6 cellular contexts compared by ENCODE assay signal in genomic region chr7:19689130-19689529, GRCh38. TPM values are rescaled to one million over a fixed set of nuclear protein-coding genes. Genes with fewer than 3 reads are reported as not detected.
DNase-seq lines count a peak whose midpoint lies in the region; FAIRE-seq and TF ChIP-seq lines count a peak whose summit lies in the region.
"Not testable (repeated sequence)": the region's sequence is repeated elsewhere in the genome, so short reads cannot be mapped to it uniquely, and the experiment has no call there.

No MANE protein-coding gene starts in this region.

- not testable (repeated sequence) for H2AK5ac ChIP-seq in H9 (ENCODE audit: insufficient read length, low read length); H1 (ENCODE audit: low read depth, low read length)

- WGBS in H9 (ENCODE audit: extremely low coverage, insufficient read length, low lambda C conversion rate): no CpG with 5 or more reads among the region's 12 CpGs
- WGBS in H1 (ENCODE audit: extremely low coverage in 1 of 2, insufficient coverage in 1 of 2, insufficient read length in 1 of 2, insufficient replicate concordance in 2 of 2, low coverage in 1 of 2, low lambda C conversion rate in 2 of 2, missing lambda C conversion rate in 1 of 2), 2 experiments: 65% methylated on average over 12 of the region's 12 CpGs; no CpG with 5 or more reads in 1 of the 2 experiments

- peak overlapping the region; percentile 56 to 62; a peak in 3 of 5 replicates for H3K4me3 Mint-ChIP-seq in H9

- H3K27ac Mint-ChIP-seq in H9: peak overlapping the region in 2 of 3 experiments; percentile 76 to 88; a peak in 4 of 7 replicates

- not testable (repeated sequence) for H3K36me3 Mint-ChIP-seq in H9 (ENCODE audit: insufficient read depth in 1 of 3, low read depth in 3 of 3)

- not testable (repeated sequence) for H2BK15ac ChIP-seq in H9 (ENCODE audit: low read depth, low read length); H1 (ENCODE audit: low read length)

- not testable (repeated sequence) for FAIRE-seq in H1 (lab: Jason Lieb, UNC)

- H3K4me1 Mint-ChIP-seq in H9: peaks cover 10 to 11% of the 10 kb centered on the region in 2 experiments

- not testable (repeated sequence) for H2BK20ac ChIP-seq in H9 (ENCODE audit: low read depth, low read length, poor library complexity, severe bottlenecking); H1 (ENCODE audit: low read length)

- H3K4ac ChIP-seq in H9 (ENCODE audit: low read depth, low read length); H1 (replicated peaks; ENCODE audit: insufficient read length, low read depth, low read length): not testable (repeated sequence)

- H3K23me2 ChIP-seq in H9 (ENCODE audit: insufficient read length, low read depth, low read length, poor library complexity, severe bottlenecking); H1 (ENCODE audit: low read depth, low read length): not testable (repeated sequence)

- not testable (repeated sequence) for H3K9ac ChIP-seq in H9 (ENCODE audit: extremely low read depth, insufficient read length, low read length); H1 (replicated peaks in 1 of 4; ENCODE audit: extremely low read depth in 1 of 4, low read depth in 3 of 4, low read length in 3 of 4); iPS-18a (ENCODE audit: low read length)

- DNase-seq in DMS53 (lab: John Stamatoyannopoulos, UW) (peak; percentile 16), NCI-H2171 treated with DMSO at 0.1 percent for 48 hours (lab: John Stamatoyannopoulos, UW) (peak; percentile 18)
- not testable (repeated sequence) for DNase-seq in H9; PC-9; H1 (ENCODE audit: low read depth in 1 of 2, low spot score in 2 of 2)

- H4K5ac ChIP-seq in H9 (ENCODE audit: insufficient read length, low read depth, low read length); H1 (ENCODE audit: insufficient read length, low read depth, low read length): not testable (repeated sequence)

- not testable (repeated sequence) for H4K8ac ChIP-seq in H9 (replicated peaks; ENCODE audit: insufficient read length, low read depth, low read length); H1 (ENCODE audit: extremely low read depth, insufficient read depth, low read length)

- not testable (repeated sequence) for H3K36me3 ChIP-seq in PC-9 (ENCODE audit: low read depth); H1 (ENCODE audit: control insufficient read depth in 2 of 4, insufficient read depth in 4 of 4, low read length in 3 of 4); iPS-18a (ENCODE audit: control insufficient read depth, low read depth, low read length)

- intact Hi-C loops in PC-9 (cut with micrococcal nuclease; ENCODE audit: unreplicated experiment): not testable (repeated sequence)

- H4K91ac ChIP-seq in H9 (ENCODE audit: insufficient read length, low read depth, low read length); H1 (replicated peaks; ENCODE audit: insufficient read length, low read length): not testable (repeated sequence)

- H2AFZ ChIP-seq in H9 (ENCODE audit: low read length): not testable (repeated sequence)
- H2AFZ ChIP-seq in PC-9 (peak overlapping the region; percentile 67), H1 (ENCODE audit: low read length) (peak overlapping the region; percentile 18; the same call in 1 of the 2 replicates)

- H3K4me2 ChIP-seq in H9 (ENCODE audit: insufficient read depth, insufficient read length, low read length) (peak overlapping the region; percentile 40), PC-9 (peak overlapping the region; percentile 67), H1 (ENCODE audit: insufficient read depth in 1 of 2, low read depth in 2 of 2, low read length in 2 of 2) (peak overlapping the region in 1 of 2 experiments; percentile 38; a peak in 1 of 4 replicates)

- not testable (repeated sequence) for H2BK120ac ChIP-seq in H9 (ENCODE audit: low read depth, low read length, poor library complexity, severe bottlenecking); H1 (replicated peaks; ENCODE audit: low read depth, low read length)

- not testable (repeated sequence) for H3K9me3 ChIP-seq in H9 (ENCODE audit: control insufficient read depth, low read depth, low read length); PC-9 (ENCODE audit: insufficient read depth, low read depth); H1 (ENCODE audit: insufficient read depth in 2 of 2, low read depth in 1 of 2, low read length in 1 of 2); iPS-18a (ENCODE audit: control insufficient read depth, low read depth, low read length)

- peak overlapping the region; percentile 79 for H3K14ac ChIP-seq in H9 (ENCODE audit: insufficient read depth, low read length)
- not testable (repeated sequence) for H3K14ac ChIP-seq in H1 (ENCODE audit: insufficient read length)

- H3K79me2 ChIP-seq in H9 (ENCODE audit: insufficient read depth, low read length); PC-9 (ENCODE audit: low read depth); H1 (ENCODE audit: control insufficient read depth in 1 of 2, insufficient read depth in 2 of 2, low read length in 2 of 2): not testable (repeated sequence)

- not testable (repeated sequence) for H3K9me2 ChIP-seq in PC-9 (ENCODE audit: insufficient read depth)

- H3K27me3 ChIP-seq in H9 (ENCODE audit: insufficient read depth, low read length); PC-9 (ENCODE audit: insufficient read depth, low read depth); H1 (replicated peaks in 1 of 4; ENCODE audit: control insufficient read depth in 3 of 4, extremely low read depth in 1 of 4, insufficient read depth in 3 of 4, low read length in 3 of 4); iPS-18a (ENCODE audit: control insufficient read depth, insufficient read depth, low read length): not testable (repeated sequence)

- not testable (repeated sequence) for H4K20me1 ChIP-seq in H9 (ENCODE audit: control insufficient read depth, insufficient read depth, insufficient read length); PC-9 (ENCODE audit: insufficient read depth); H1 (replicated peaks in 1 of 2; ENCODE audit: control insufficient read depth in 1 of 2, insufficient read depth in 2 of 2, low read length in 2 of 2)

- not testable (repeated sequence) for H3K23ac ChIP-seq in H9 (ENCODE audit: insufficient read length, low read depth, low read length); H1 (ENCODE audit: insufficient read length)

- not testable (repeated sequence) for H3K56ac ChIP-seq in H9 (ENCODE audit: insufficient read length, low read depth, low read length); H1 (replicated peaks; ENCODE audit: insufficient read length, low read depth, low read length)

- BruUV-seq in PC-9 (replicated peaks; lab: Mats Ljungman, UMichigan): not testable (repeated sequence)

- H3K79me1 ChIP-seq in H9 (ENCODE audit: insufficient read depth, low read depth, low read length, poor library complexity, severe bottlenecking); H1 (ENCODE audit: low read depth, low read length): not testable (repeated sequence)

- not testable (repeated sequence) for TF ChIP-seq POLR2A in H1 (IDR thresholded peaks at IDR 0.05; ENCODE audit: control extremely low read depth in 1 of 2, low read depth in 2 of 2, low read length in 2 of 2)

- POLR2A ChIA-PET in PC-9 (lab: Charles Lee; ENCODE audit: unreplicated experiment) (interaction anchor here (0.6 kb wide), 1 partner anchor 526 kb away, joined by 3 read pairs; no protein-coding TSS in a partner anchor), H1 (lab: Charles Lee; ENCODE audit: partially characterized antibody) (interaction anchor here (1.3 kb wide), 1 partner anchor 20 kb away, joined by 5 read pairs; the partner anchor contains the start of gene POLR1F)

- not testable (repeated sequence) for TF ChIP-seq EP300 in H1 (IDR thresholded peaks at IDR 0.05; ENCODE audit: borderline replicate concordance in 1 of 2, low read depth in 2 of 2, low read length in 2 of 2)

- TF ChIP-seq RAD21 in H1 (IDR thresholded peaks at IDR 0.05 in 1 of 2, conservative IDR thresholded peaks at IDR 0.05 in 1 of 2; ENCODE audit: low read depth in 2 of 2, low read length in 2 of 2): not testable (repeated sequence)

- peak overlapping the region; percentile 37; the same call in 1 of the 2 replicates for H3K4me3 ChIP-seq in PC-9
- H3K4me3 ChIP-seq in H1 (ENCODE audit: extremely low read depth in 1 of 4, insufficient read depth in 2 of 4, low read depth in 3 of 4, low read length in 4 of 4): peak overlapping the region in 1 of 4 experiments; percentile 20; a peak in 1 of 8 replicates
- H3K4me3 ChIP-seq in iPS-18a (ENCODE audit: low read length): peak overlapping the region; percentile 21

- not testable (repeated sequence) for H3K27ac ChIP-seq in H9 (ENCODE audit: insufficient read length, low read depth, low read length); PC-9; H1 (ENCODE audit: low read depth, low read length); iPS-18a (ENCODE audit: low read length)

- not testable (repeated sequence) for H3K4me1 ChIP-seq in H9 (ENCODE audit: insufficient read depth, low read length); PC-9 (replicated peaks; ENCODE audit: insufficient read depth); H1 (replicated peaks in 1 of 4; ENCODE audit: control insufficient read depth in 3 of 4, insufficient read depth in 4 of 4, low read length in 3 of 4); iPS-18a (ENCODE audit: control insufficient read depth, low read depth, low read length)

- not testable (repeated sequence) for H3T11ph ChIP-seq in H9 (ENCODE audit: low read length)

- not testable (repeated sequence) for TF ChIP-seq CTCF in H9 (conservative IDR thresholded peaks at IDR 0.05); PC-9 (conservative IDR thresholded peaks at IDR 0.05); H1 (IDR thresholded peaks at IDR 0.05; ENCODE audit: control extremely low read depth in 1 of 3, insufficient read depth in 1 of 3, low read depth in 1 of 3, low read length in 3 of 3)

- H3K9me3 Mint-ChIP-seq in H9: peaks cover 8 to 18% of the 10 kb centered on the region in 2 experiments

- H2BK12ac ChIP-seq in H9 (ENCODE audit: insufficient read length, low read depth, low read length); H1 (ENCODE audit: low read depth, low read length): not testable (repeated sequence)

- not testable (repeated sequence) for H2BK5ac ChIP-seq in H9 (ENCODE audit: insufficient read length, low read length); H1 (ENCODE audit: low read depth, low read length)

- CTCF ChIA-PET in PC-9 (lab: Charles Lee): not testable (repeated sequence)
- CTCF ChIA-PET in H1 (lab: Charles Lee; ENCODE audit: partially characterized antibody): interaction anchor here (1.4 kb wide), 1 partner anchor 20 kb away, joined by 5 read pairs; the partner anchor contains the start of gene POLR1F

- not testable (repeated sequence) for H3F3A ChIP-seq in PC-9 (ENCODE audit: insufficient read depth, low read depth)

- not testable (repeated sequence) for H3K18ac ChIP-seq in H9 (ENCODE audit: insufficient read length, low read depth, low read length); H1 (ENCODE audit: extremely low read depth, low read length)

- not testable (repeated sequence) for H3K27me3 Mint-ChIP-seq in H9 (ENCODE audit: low read depth)

RNA-seq across cellular contexts. Expression of gene POLR1F, which starts 19.7 kb away (rescaled TPM):
- 24.9 and 26.5 TPM in 2 replicates for total RNA-seq in H9 (2021)
- total RNA-seq in PC-9 (2021): 14.5 and 14.8 TPM in 2 replicates
- 23.5 and 24.6 TPM in 2 replicates for total RNA-seq in H1 (2021; fragmentation: NEBNext Ultra II Directional; extraction: Animal tissue kit (Norgen Biotek cat#: 25700))
- polyA plus RNA-seq in H1 (2011; rRNA removed): 5.9 and 11.2 TPM in 2 replicates
- 11.1 TPM for polyA plus RNA-seq in H1 (2011; cell fraction: cytosol; rRNA removed)
- polyA plus RNA-seq in H1 (2011; cell fraction: nucleus; rRNA removed): 5.0 TPM
- 8.1 to 15.9 TPM (median 10.4 TPM) in 4 replicates for polyA plus RNA-seq in H1 (2012, experiment 1 of 2)
- 1.4 TPM for polyA plus RNA-seq in H1 (2012, experiment 2 of 2)
- polyA plus RNA-seq in H1 (2013, experiment 1 of 2): 28.3 TPM
- 30.6 TPM for polyA plus RNA-seq in H1 (2013, experiment 2 of 2)
- polyA minus RNA-seq in H1 (2011; rRNA and poly(A)+ RNA removed): 13.7 and 15.9 TPM in 2 replicates
- polyA minus RNA-seq in H1 (2011; cell fraction: cytosol; rRNA and poly(A)+ RNA removed): 8.7 TPM
- polyA minus RNA-seq in H1 (2011; cell fraction: nucleus; rRNA and poly(A)+ RNA removed): 25.4 TPM
